19 cellular contexts compared by ENCODE assay signal in the genomic region with DNA sequence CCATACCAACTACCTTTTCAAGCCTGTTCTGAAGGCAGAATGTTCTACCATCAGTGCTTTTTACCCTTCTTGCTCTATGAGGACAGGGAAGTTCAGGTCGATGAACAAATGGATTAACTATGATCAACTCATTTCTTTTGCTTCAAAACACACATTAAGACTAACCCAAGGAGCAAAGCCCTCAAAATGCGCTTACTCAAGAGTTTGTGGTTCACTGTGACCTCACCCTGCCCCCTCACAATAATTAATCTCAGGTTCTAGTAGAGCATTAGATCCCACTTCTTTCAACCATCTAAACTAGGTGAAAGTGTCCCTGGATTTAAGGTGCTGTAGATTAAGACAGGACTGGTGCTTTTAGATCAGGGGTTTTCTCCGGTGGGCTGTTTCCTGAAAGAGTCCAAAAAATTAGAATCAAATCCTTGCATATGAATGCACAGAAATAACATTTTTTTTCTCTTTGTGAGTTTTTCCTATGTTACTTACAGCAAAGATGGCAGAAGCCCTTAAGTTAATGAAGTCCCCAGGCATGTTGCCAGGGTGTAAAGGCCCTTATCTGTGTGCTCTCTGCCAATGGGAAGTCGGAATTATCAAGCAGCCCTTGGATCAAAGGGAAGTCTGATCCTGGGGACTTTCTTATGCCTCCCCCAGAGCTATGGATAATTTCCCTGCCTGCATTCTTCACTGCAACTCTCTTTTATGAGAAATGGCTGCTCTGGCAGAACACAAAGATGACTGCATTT.
DNase-seq lines count a peak whose midpoint lies in the region; ATAC-seq and TF ChIP-seq lines count a peak whose summit lies in the region.
"Had no signal": no experiment of that assay in that cellular context is flagged by ENCODE, and none has a peak within 500 bp of the region (broad histone marks: within the 10 kb centered on the region; RNA-seq: fewer than 3 reads in every experiment).

No MANE protein-coding gene starts in this region.

- H3K4me1 Mint-ChIP-seq in nephron = peaks cover 5% of the 10 kb centered on the region
- no peaks in the 10 kb centered on the region for H3K4me1 Mint-ChIP-seq in T-helper 2 cell treated with Interferon-gamma antibody and Interleukin-4, amounts not matched to agents 5 μg/mL and 100 μg/mL, for 36 hours (ENCODE audit: low read depth)

- no peaks in the 10 kb centered on the region for H3K9me3 Mint-ChIP-seq in nephron
- no peaks in the 10 kb centered on the region for H3K9me3 Mint-ChIP-seq in T-helper 2 cell treated with Interferon-gamma antibody and Interleukin-4, amounts not matched to agents 5 μg/mL and 100 μg/mL, for 36 hours

- ATAC-seq in left ventricle myocardium superior = no peak
- no peak for ATAC-seq in GM18520 (IDR thresholded peaks at IDR 0.05; ENCODE audit: unreplicated experiment)
- ATAC-seq: A549, GM12878, Panc1, Right ventricle myocardium inferior had no signal

- DNase-seq in cardiac muscle cell (ENCODE audit: low read depth in 1 of 2, low spot score in 1 of 2) = peak; percentile 30 to 46
- no peak for DNase-seq in left ventricle myocardium superior
- DNase-seq in epithelial cell of proximal tubule (ENCODE audit: low read depth) = peak; percentile 74
- no peak for DNase-seq in dermis blood vessel endothelial cell
- DNase-seq in T-helper 9 cell = no peak
- no peak for DNase-seq in T-helper 2 cell treated with Interferon-gamma antibody and Interleukin-4, amounts not matched to agents 5 μg/mL and 100 μg/mL, for 36 hours (ENCODE audit: low spot score)
- DNase-seq: C1 segment of cervical spinal cord, GDM1, GM23248, KBM-7, NCI-H146, NCI-H2081 treated with DMSO at 0.1 percent for 48 hours, NCI-H524 treated with DMSO at 0.1 percent for 48 hours had no signal

- intact Hi-C loops in left ventricle myocardium superior (cut with micrococcal nuclease) = no loop called here

- H3K4me1 ChIP-seq in cardiac muscle cell (ENCODE audit: low read depth) = peaks cover 8% of the 10 kb centered on the region
- H3K4me1 ChIP-seq: A549 had no signal

- TF ChIP-seq CTCF in cardiac muscle cell (IDR thresholded peaks at IDR 0.05; ENCODE audit: low read depth, low read length) = no peak
- no peak for TF ChIP-seq CTCF in epithelial cell of proximal tubule (conservative IDR thresholded peaks at IDR 0.05; ENCODE audit: low read depth, low read length)
- no peak for TF ChIP-seq CTCF in nephron (IDR thresholded peaks at IDR 0.05; ENCODE audit: unreplicated experiment in 3 of 3)

- peak overlapping the region; percentile 81 to 91 (median 90) for H3K27ac Mint-ChIP-seq in nephron
- H3K27ac Mint-ChIP-seq in T-helper 2 cell treated with Interferon-gamma antibody and Interleukin-4, amounts not matched to agents 5 μg/mL and 100 μg/mL, for 36 hours = no peak overlapping the region

- no peak overlapping the region for H3K4me3 ChIP-seq in cardiac muscle cell
- peak overlapping the region; percentile 44 for H3K4me3 ChIP-seq in epithelial cell of proximal tubule (ENCODE audit: low read depth, low read length)
- H3K4me3 ChIP-seq: A549, GM12878, GM23248 had no signal

- no peaks in the 10 kb centered on the region for H3K27me3 ChIP-seq in cardiac muscle cell

- H3K27me3 Mint-ChIP-seq in nephron (ENCODE audit: low read depth) = no peaks in the 10 kb centered on the region
- no peaks in the 10 kb centered on the region for H3K27me3 Mint-ChIP-seq in T-helper 2 cell treated with Interferon-gamma antibody and Interleukin-4, amounts not matched to agents 5 μg/mL and 100 μg/mL, for 36 hours (ENCODE audit: low read depth)

- no peaks in the 10 kb centered on the region for H3K36me3 ChIP-seq in cardiac muscle cell

- no peaks in the 10 kb centered on the region for H3K36me3 Mint-ChIP-seq in nephron (ENCODE audit: low read depth)
- no peaks in the 10 kb centered on the region for H3K36me3 Mint-ChIP-seq in T-helper 2 cell treated with Interferon-gamma antibody and Interleukin-4, amounts not matched to agents 5 μg/mL and 100 μg/mL, for 36 hours (ENCODE audit: low read depth)

- H3K9me3 ChIP-seq in cardiac muscle cell (ENCODE audit: low read depth) = no peaks in the 10 kb centered on the region
- H3K9me3 ChIP-seq: A549 had no signal

- no peak overlapping the region for H3K27ac ChIP-seq in cardiac muscle cell
- H3K27ac ChIP-seq: A549, GM23248 had no signal

- peak overlapping the region in 2 of 3 experiments; percentile 19 for H3K4me3 Mint-ChIP-seq in nephron
- no peak overlapping the region for H3K4me3 Mint-ChIP-seq in T-helper 2 cell treated with Interferon-gamma antibody and Interleukin-4, amounts not matched to agents 5 μg/mL and 100 μg/mL, for 36 hours

Comparison
In these comparisons a context has a peak if more than half of its experiments do, and no peak if none do; other contexts are left out.
1. DNase-seq: peak in cardiac muscle cell (2 of 2) and epithelial cell of proximal tubule (single experiment); none in left ventricle myocardium superior (single experiment), dermis blood vessel endothelial cell (single experiment), T-helper 9 cell (single experiment) and T-helper 2 cell treated with Interferon-gamma antibody and Interleukin-4, amounts not matched to agents 5 μg/mL and 100 μg/mL, for 36 hours (single experiment).